12 cellular contexts compared by ENCODE assay signal in genomic region chr2:66569321-66569851, GRCh38.
DNase-seq lines count a peak whose midpoint lies in the region; ATAC-seq and TF ChIP-seq lines count a peak whose summit lies in the region.
"Had no signal": no experiment of that assay in that cellular context is flagged by ENCODE, and none has a peak within 500 bp of the region (broad histone marks: within the 10 kb centered on the region; RNA-seq: fewer than 3 reads in every experiment).

No MANE protein-coding gene starts in this region.

- intact Hi-C loops in IMR-90 (cut with micrococcal nuclease) (no loop called here), OCI-LY7 (cut with micrococcal nuclease; ENCODE audit: unreplicated experiment) (loop anchor here (10.0 kb wide), 1 partner anchor 135 kb away; the partner anchor contains the start of gene MEIS1), psoas muscle (cut with DNase I) (no loop called here)

- H3K4ac ChIP-seq in IMR-90 (ENCODE audit: low read depth, low read length) = no peak overlapping the region

- H2AFZ ChIP-seq in IMR-90 (replicated peaks; ENCODE audit: low read length, poor library complexity) = no peak overlapping the region
- H2AFZ ChIP-seq in OCI-LY7 (ENCODE audit: low read length) = no peak overlapping the region

- H3K36me3 Mint-ChIP-seq in activated CD8-positive, alpha-beta T cell treated with anti-CD3 and anti-CD28 coated beads, Interleukin-2, amount 10 ng/mL, durations not matched to agents 7 days and 5 days (ENCODE audit: low read depth) = no peaks in the 10 kb centered on the region
- no peaks in the 10 kb centered on the region for H3K36me3 Mint-ChIP-seq in activated T-cell treated with anti-CD3 and anti-CD28 coated beads, Interleukin-2, amount 50 U/mL, for 4 hours (ENCODE audit: insufficient read depth)
- H3K36me3 Mint-ChIP-seq: CD8-positive, alpha-beta memory T cell had no signal

- H3K27me3 Mint-ChIP-seq in activated CD8-positive, alpha-beta T cell treated with anti-CD3 and anti-CD28 coated beads, Interleukin-2, amount 10 ng/mL, durations not matched to agents 7 days and 5 days (ENCODE audit: low read depth) = peaks cover 7% of the 10 kb centered on the region
- H3K27me3 Mint-ChIP-seq in activated T-cell treated with anti-CD3 and anti-CD28 coated beads, Interleukin-2, amount 50 U/mL, for 4 hours (ENCODE audit: low read depth) = peaks cover 10% of the 10 kb centered on the region

- H3K4me1 Mint-ChIP-seq in activated CD8-positive, alpha-beta T cell treated with anti-CD3 and anti-CD28 coated beads, Interleukin-2, amount 10 ng/mL, durations not matched to agents 7 days and 5 days (ENCODE audit: low read depth) = no peaks in the 10 kb centered on the region
- no peaks in the 10 kb centered on the region for H3K4me1 Mint-ChIP-seq in activated T-cell treated with anti-CD3 and anti-CD28 coated beads, Interleukin-2, amount 50 U/mL, for 4 hours (ENCODE audit: low read depth)
- H3K4me1 Mint-ChIP-seq: CD8-positive, alpha-beta memory T cell; T-helper 17 cell had no signal

- H3K4me1 ChIP-seq in BLaER1 = peaks cover 8% of the 10 kb centered on the region
- peaks cover 30% of the 10 kb centered on the region for H3K4me1 ChIP-seq in IMR-90 (ENCODE audit: control insufficient read depth, insufficient read depth, low read length)
- H3K4me1 ChIP-seq in OCI-LY7 (ENCODE audit: insufficient read depth, low read length, poor library complexity, severe bottlenecking) = peaks cover 7% of the 10 kb centered on the region
- no peaks in the 10 kb centered on the region for H3K4me1 ChIP-seq in psoas muscle

- no peaks in the 10 kb centered on the region for H3K79me2 ChIP-seq in OCI-LY7 (ENCODE audit: insufficient read depth, low read depth, low read length)

- peak overlapping the region; percentile 15 for H2BK5ac ChIP-seq in IMR-90 (ENCODE audit: low read depth, low read length, poor library complexity, severe bottlenecking)

- no peak overlapping the region for H4K5ac ChIP-seq in IMR-90 (ENCODE audit: low read depth, low read length)

- H4K20me1 ChIP-seq in BLaER1 = peaks cover 10% of the 10 kb centered on the region; the same call in 1 of the 2 replicates
- H4K20me1 ChIP-seq in IMR-90 (ENCODE audit: insufficient read depth, low read length) = peaks cover 28% of the 10 kb centered on the region; the same call in 1 of the 2 replicates
- no peaks in the 10 kb centered on the region for H4K20me1 ChIP-seq in OCI-LY7 (ENCODE audit: insufficient read depth, low read length)

- H2AK9ac ChIP-seq in IMR-90 (replicated peaks; ENCODE audit: low read depth, low read length, poor library complexity) = no peak overlapping the region

- CTCF ChIA-PET in IMR-90 (lab: Yijun Ruan, JAX) (interaction anchor here (1.1 kb wide), 1 partner anchor 126 kb away, joined by 3 read pairs; no protein-coding TSS in a partner anchor), OCI-LY7 (lab: Charles Lee; ENCODE audit: unreplicated experiment) (no interaction called here)
- CTCF ChIA-PET in activated CD8-positive, alpha-beta T cell treated with anti-CD3 and anti-CD28 coated beads, Interleukin-2, amount 10 ng/mL, durations not matched to agents 7 days and 5 days (lab: Charles Lee) = no interaction called here

- H3K27me3 ChIP-seq in BLaER1 (peaks cover 15% of the 10 kb centered on the region), IMR-90 (ENCODE audit: control insufficient read depth, insufficient read depth, low read length) (no peaks in the 10 kb centered on the region), psoas muscle (ENCODE audit: insufficient read depth in 3 of 3, low read length in 2 of 3) (peaks cover 0 to 10% (median 4%) of the 10 kb centered on the region in 3 donors)

- TF ChIP-seq RAD21 in IMR-90 (IDR thresholded peaks at IDR 0.05; ENCODE audit: low read length) = no peak

- no peak overlapping the region for H3K4me3 ChIP-seq in BLaER1
- no peak overlapping the region for H3K4me3 ChIP-seq in IMR-90 (ENCODE audit: insufficient read depth, low read depth, low read length)
- no peak overlapping the region for H3K4me3 ChIP-seq in OCI-LY7 (ENCODE audit: low read depth, low read length, poor library complexity, severe bottlenecking)
- no peak overlapping the region for H3K4me3 ChIP-seq in psoas muscle
- H3K4me3 ChIP-seq: left ventricle myocardium inferior had no signal

- H4K8ac ChIP-seq in IMR-90 (ENCODE audit: low read depth in 2 of 2, low read length in 2 of 2) = no peak overlapping the region

- DNase-seq in IMR-90 (peak; percentile 85), OCI-LY7 (ENCODE audit: low spot score) (peak; percentile 39), kidney tubule cell (ENCODE audit: low spot score) (peak; percentile 81), psoas muscle (no peak), NCI-H446 (lab: John Stamatoyannopoulos, UW) (no peak)
- DNase-seq in activated CD8-positive, alpha-beta T cell treated with anti-CD3 and anti-CD28 coated beads, Interleukin-2, amount 10 ng/mL, durations not matched to agents 7 days and 5 days = no peak
- DNase-seq in activated T-cell treated with anti-CD3 and anti-CD28 coated beads, Interleukin-2, amount 50 U/mL, for 4 hours = no peak
- DNase-seq: CD8-positive, alpha-beta memory T cell; left ventricle myocardium inferior; T-helper 17 cell had no signal

- peaks cover 6% of the 10 kb centered on the region for H3K9me1 ChIP-seq in IMR-90 (ENCODE audit: insufficient read depth, low read length)

- no peak overlapping the region for H2BK15ac ChIP-seq in IMR-90 (ENCODE audit: low read depth, low read length)

- no peak overlapping the region for H2BK20ac ChIP-seq in IMR-90 (ENCODE audit: low read depth, low read length)

- H3K23ac ChIP-seq in IMR-90 (ENCODE audit: low read depth, low read length) = no peak overlapping the region; the same call in 1 of the 2 replicates

- dilution Hi-C loops in IMR-90 (cut with HindIII; ENCODE audit: low sequenced_read_pairs, unreplicated experiment) = no loop called here

- no peak overlapping the region for H3K27ac Mint-ChIP-seq in activated CD8-positive, alpha-beta T cell treated with anti-CD3 and anti-CD28 coated beads, Interleukin-2, amount 10 ng/mL, durations not matched to agents 7 days and 5 days
- H3K27ac Mint-ChIP-seq: CD8-positive, alpha-beta memory T cell; dendritic cell treated with granulocyte-macrophage colony-stimulating factor and Interleukin-4, amounts not matched to agents 40 ng/mL and 50 ng/mL, for 4 days; T-helper 17 cell had no signal

- H3K56ac ChIP-seq in IMR-90 (ENCODE audit: extremely low read depth, insufficient read depth, low read length) = peak overlapping the region; percentile 32; the same call in 1 of the 2 replicates

- in situ Hi-C loops in IMR-90 (cut with MboI; ENCODE audit: low sequenced_read_pairs) = no loop called here

- H3K36me3 ChIP-seq in BLaER1 (no peaks in the 10 kb centered on the region), IMR-90 (ENCODE audit: control insufficient read depth, insufficient read depth, low read length) (peaks cover 28% of the 10 kb centered on the region), OCI-LY7 (ENCODE audit: insufficient read depth, low read length) (no peaks in the 10 kb centered on the region), psoas muscle (ENCODE audit: insufficient read depth in 1 of 2, low read depth in 1 of 2) (peaks cover 2 to 19% of the 10 kb centered on the region in 2 donors)

- POLR2A ChIA-PET in IMR-90 (lab: Charles Lee; ENCODE audit: unreplicated experiment) = no interaction called here
- POLR2A ChIA-PET in OCI-LY7 (lab: Charles Lee) = interaction anchor here (1.1 to 1.6 kb wide), 3 partner anchors 15 to 108 kb away, joined by 3 to 6 read pairs (median 5); no protein-coding TSS in a partner anchor
- POLR2A ChIA-PET in activated CD8-positive, alpha-beta T cell treated with anti-CD3 and anti-CD28 coated beads, Interleukin-2, amount 10 ng/mL, durations not matched to agents 7 days and 5 days (lab: Charles Lee) = no interaction called here

- H3K9me3 ChIP-seq in BLaER1 (no peaks in the 10 kb centered on the region; the same call in 1 of the 2 replicates), IMR-90 (ENCODE audit: control insufficient read depth, insufficient read depth, low read length) (no peaks in the 10 kb centered on the region), OCI-LY7 (ENCODE audit: low read length) (no peaks in the 10 kb centered on the region), psoas muscle (no peaks in the 10 kb centered on the region)
- H3K9me3 ChIP-seq: left ventricle myocardium inferior had no signal

- H3K9ac ChIP-seq in BLaER1 (no peak overlapping the region), IMR-90 (ENCODE audit: low read depth, low read length) (no peak overlapping the region)

- no peak overlapping the region for H3K18ac ChIP-seq in IMR-90 (ENCODE audit: low read depth, low read length)

- no peak for TF ChIP-seq POLR2A in IMR-90 (IDR thresholded peaks at IDR 0.05; ENCODE audit: low read depth, low read length)

- peak; percentile 41 for ATAC-seq in IMR-90 (ENCODE audit: low read depth)
- no peak for ATAC-seq in activated CD8-positive, alpha-beta T cell treated with anti-CD3 and anti-CD28 coated beads, Interleukin-2, amount 10 ng/mL, durations not matched to agents 7 days and 5 days
- ATAC-seq in psoas muscle = no peak
- ATAC-seq in activated T-cell treated with anti-CD3 and anti-CD28 coated beads, Interleukin-2, amount 50 U/mL, for 4 hours = no peak
- ATAC-seq: T-helper 17 cell had no signal

- no peak overlapping the region for H3K4me3 Mint-ChIP-seq in activated CD8-positive, alpha-beta T cell treated with anti-CD3 and anti-CD28 coated beads, Interleukin-2, amount 10 ng/mL, durations not matched to agents 7 days and 5 days
- H3K4me3 Mint-ChIP-seq in activated T-cell treated with anti-CD3 and anti-CD28 coated beads, Interleukin-2, amount 50 U/mL, for 4 hours = no peak overlapping the region
- H3K4me3 Mint-ChIP-seq: CD8-positive, alpha-beta memory T cell; dendritic cell treated with granulocyte-macrophage colony-stimulating factor and Interleukin-4, amounts not matched to agents 40 ng/mL and 50 ng/mL, for 4 days; T-helper 17 cell had no signal

- TF ChIP-seq CTCF in IMR-90 (conservative IDR thresholded peaks at IDR 0.05; ENCODE audit: low read depth, low read length) (no peak), OCI-LY7 (conservative IDR thresholded peaks at IDR 0.05; ENCODE audit: low read length) (no peak), psoas muscle (IDR thresholded peaks at IDR 0.05) (no peak)

- BruUV-seq in IMR-90 (replicated peaks; lab: Mats Ljungman, UMichigan) (no TSS peak), OCI-LY7 (replicated peaks; lab: Mats Ljungman, UMichigan) (no TSS peak)

- H2AK5ac ChIP-seq in IMR-90 (ENCODE audit: low read depth, low read length) = no peak overlapping the region

- H3K27ac ChIP-seq in BLaER1 = no peak overlapping the region
- no peak overlapping the region for H3K27ac ChIP-seq in IMR-90 (ENCODE audit: insufficient read depth, low read length)
- no peak overlapping the region for H3K27ac ChIP-seq in OCI-LY7 (ENCODE audit: low read depth, low read length, poor library complexity, severe bottlenecking)
- H3K27ac ChIP-seq in psoas muscle = no peak overlapping the region
- H3K27ac ChIP-seq: left ventricle myocardium inferior had no signal

- H3K9me2 ChIP-seq in OCI-LY7 (ENCODE audit: insufficient read depth, low read length) = no peaks in the 10 kb centered on the region

- H3K9me3 Mint-ChIP-seq in activated CD8-positive, alpha-beta T cell treated with anti-CD3 and anti-CD28 coated beads, Interleukin-2, amount 10 ng/mL, durations not matched to agents 7 days and 5 days (ENCODE audit: insufficient read depth) = no peaks in the 10 kb centered on the region
- H3K9me3 Mint-ChIP-seq in activated T-cell treated with anti-CD3 and anti-CD28 coated beads, Interleukin-2, amount 50 U/mL, for 4 hours = no peaks in the 10 kb centered on the region
- H3K9me3 Mint-ChIP-seq: dendritic cell treated with granulocyte-macrophage colony-stimulating factor and Interleukin-4, amounts not matched to agents 40 ng/mL and 50 ng/mL, for 4 days had no signal

- H4K91ac ChIP-seq in IMR-90 (ENCODE audit: insufficient read depth, low read depth, low read length) = no peak overlapping the region

- no peak overlapping the region; the same call in 1 of the 2 replicates for H3K14ac ChIP-seq in IMR-90 (replicated peaks; ENCODE audit: low read depth, low read length)

- peaks cover 21 to 68% of the 10 kb centered on the region in 2 experiments; a peak in 3 of 4 replicates for H3K79me1 ChIP-seq in IMR-90 (ENCODE audit: low read depth in 1 of 2, low read length in 2 of 2)

- H2BK120ac ChIP-seq in IMR-90 (ENCODE audit: low read depth, low read length) = no peak overlapping the region

- no CpG with 5 or more reads among the region's 4 CpGs for WGBS in IMR-90 (ENCODE audit: extremely low coverage in 2 of 2, insufficient read length in 1 of 2), 2 experiments
- 68 to 80% (median 80%) methylated on average over 4 of the region's 4 CpGs for WGBS in psoas muscle, 3 donors

- H3K4me2 ChIP-seq in BLaER1 (peak overlapping the region; percentile 22; the same call in 1 of the 2 replicates), IMR-90 (ENCODE audit: low read depth, low read length) (peak overlapping the region; percentile 39; the same call in 1 of the 2 replicates), OCI-LY7 (ENCODE audit: low read length) (peak overlapping the region; percentile 37; the same call in 1 of the 2 replicates)

Comparison
In these comparisons a context has a peak if more than half of its experiments do, and no peak if none do; other contexts are left out.
1. DNase-seq: peak in IMR-90 (single experiment), OCI-LY7 (single experiment) and kidney tubule cell (single experiment); none in activated CD8-positive, alpha-beta T cell treated with anti-CD3 and anti-CD28 coated beads, Interleukin-2, amount 10 ng/mL, durations not matched to agents 7 days and 5 days (single experiment), psoas muscle (0 of 2), activated T-cell treated with anti-CD3 and anti-CD28 coated beads, Interleukin-2, amount 50 U/mL, for 4 hours (single experiment) and NCI-H446 (0 of 2).
2. Peak in every context shown above with its lines, with median percentiles within 50 percentile points of each other: H3K4me2 ChIP-seq.